Comparison of ENCODE assay signal across 25 cellular contexts in genomic region chr2:190280565-190281330, GRCh38. TPM values are rescaled to one million over a fixed set of nuclear protein-coding genes. Genes with fewer than 3 reads are reported as not detected.
A peak's percentile ranks its signal among the peaks of the same experiment; 100 is the strongest.
DNase-seq lines count a peak whose midpoint lies in the region; ATAC-seq, FAIRE-seq and TF ChIP-seq lines count a peak whose summit lies in the region.
"Had no signal": no experiment of that assay in that cellular context is flagged by ENCODE, and none has a peak within 500 bp of the region (broad histone marks: within the 10 kb centered on the region; RNA-seq: fewer than 3 reads in every experiment).

No MANE protein-coding gene starts in this region.

- H3K27me3 ChIP-seq in RWPE2 (ENCODE audit: insufficient read depth, poor library complexity, severe bottlenecking) = no peaks in the 10 kb centered on the region
- no peaks in the 10 kb centered on the region for H3K27me3 ChIP-seq in thoracic aorta (replicated peaks; ENCODE audit: insufficient read depth)
- H3K27me3 ChIP-seq: Peyer's patch, right atrium auricular region, spleen had no signal

- H3K9me3 ChIP-seq in RWPE2 (ENCODE audit: severe bottlenecking) (no peaks in the 10 kb centered on the region), thoracic aorta (no peaks in the 10 kb centered on the region)
- H3K9me3 ChIP-seq: Peyer's patch, right atrium auricular region, spleen had no signal

- no peak for TF ChIP-seq CTCF in RWPE2 (IDR thresholded peaks at IDR 0.05; ENCODE audit: poor library complexity, severe bottlenecking)
- no peak for TF ChIP-seq CTCF in fibroblast of pulmonary artery (IDR thresholded peaks at IDR 0.05; ENCODE audit: low read length, missing control alignments)
- no peak for TF ChIP-seq CTCF in thoracic aorta (IDR thresholded peaks at IDR 0.05)

- peaks cover 17% of the 10 kb centered on the region for H3K36me3 ChIP-seq in RWPE2 (ENCODE audit: low read depth)
- H3K36me3 ChIP-seq in thoracic aorta = peaks cover under 1% of the 10 kb centered on the region
- H3K36me3 ChIP-seq: right atrium auricular region had no signal

- FAIRE-seq in GM18507 (lab: Jason Lieb, UNC) = peak; percentile 18
- FAIRE-seq: bronchial epithelial cell, colon, H54, urothelium cell line had no signal

- H3K4me1 ChIP-seq in RWPE2 (ENCODE audit: insufficient read depth, poor library complexity, severe bottlenecking) (peaks cover 30% of the 10 kb centered on the region), thoracic aorta (ENCODE audit: control insufficient read depth in 1 of 2, low read depth in 2 of 2) (peaks cover 16 to 45% of the 10 kb centered on the region in 2 donors)
- H3K4me1 ChIP-seq: Peyer's patch, right atrium auricular region had no signal

- no peak for ATAC-seq in RWPE2 (ENCODE audit: low read depth)
- no peak for ATAC-seq in thoracic aorta (ENCODE audit: insufficient number of reproducible peaks, low FRiP score, low read depth)
- ATAC-seq: activated CD8-positive, alpha-beta memory T cell treated with anti-CD3 and anti-CD28 coated beads, Interleukin-2, amount 10 ng/mL, durations not matched to agents 7 days and 5 days; effector memory CD8-positive, alpha-beta T cell; natural killer cell had no signal

- DNase-seq in GM18507 (ENCODE audit: extremely low spot score, insufficient read length, low read depth) (no peak), RWPE2 (ENCODE audit: low spot score) (no peak), fibroblast of pulmonary artery (ENCODE audit: low read depth) (peak; percentile 34), thoracic aorta (ENCODE audit: low spot score) (no peak), NCI-H446 (lab: John Stamatoyannopoulos, UW) (no peak), putamen (ENCODE audit: low spot score) (no peak), NCI-H748 treated with DMSO at 0.1 percent for 48 hours (lab: John Stamatoyannopoulos, UW) (no peak)
- DNase-seq: activated CD4-positive, alpha-beta T cell treated with anti-CD3 and anti-CD28 coated beads, Interleukin-2, amount 50 U/mL, for 1 hour; activated CD8-positive, alpha-beta memory T cell treated with anti-CD3 and anti-CD28 coated beads, Interleukin-2, amount 10 ng/mL, durations not matched to agents 7 days and 5 days; activated naive CD4-positive, alpha-beta T cell treated with anti-CD3 and anti-CD28 coated beads, Interleukin-2, amount 50 U/mL, for 16 hours; amniotic stem cell; C1 segment of cervical spinal cord; effector memory CD8-positive, alpha-beta T cell; hippocampal formation; natural killer cell; NCI-H2171 treated with DMSO at 0.1 percent for 48 hours; Peyer's patch; spleen; SW 1271; T-helper 9 cell had no signal

- H3K4me3 ChIP-seq in RWPE2 (ENCODE audit: severe bottlenecking) (no peak overlapping the region), fibroblast of pulmonary artery (replicated peaks; ENCODE audit: low read depth, low read length) (no peak overlapping the region), thoracic aorta (no peak overlapping the region)
- H3K4me3 ChIP-seq: Peyer's patch, right atrium auricular region, spleen had no signal

- peak overlapping the region; percentile 69 for H3K27ac ChIP-seq in RWPE2 (ENCODE audit: poor library complexity, severe bottlenecking)
- H3K27ac ChIP-seq in thoracic aorta = peak overlapping the region; percentile 84
- H3K27ac ChIP-seq: Peyer's patch, right atrium auricular region, spleen had no signal

RNA-seq across cellular contexts. Expression of gene HIBCH, which starts 38.9 kb away (rescaled TPM):
- 10 to 100 TPM; 31.4 to 34.4 TPM for total RNA-seq in thoracic aorta
